Comparison of ENCODE assay signal across 1 cellular context in genomic region chr6:89069536-89070163, GRCh38.
TF ChIP-seq lines count a peak whose summit lies in the region.

No MANE protein-coding gene starts in this region.

TF ChIP-seq in HCT116, 20 proteins besides CTCF, POLR2A, EP300 and RAD21 (continued from another document):
- TF ChIP-seq ZBTB33 (IDR thresholded peaks at IDR 0.05; ENCODE audit: extremely low read depth, insufficient replicate concordance, low read length) (no peak), EZH2phosphoT487 (IDR thresholded peaks at IDR 0.05; ENCODE audit: borderline replicate concordance) (no peak), SRF (IDR thresholded peaks at IDR 0.05; ENCODE audit: low read depth) (no peak), CEBPB (IDR thresholded peaks at IDR 0.05; ENCODE audit: low read depth) (no peak)
